Comparison of ENCODE assay signal across 9 cellular contexts in genomic region chr9:12784461-12785250, GRCh38. TPM values are rescaled to one million over a fixed set of nuclear protein-coding genes. Genes with fewer than 3 reads are reported as not detected.
DNase-seq lines count a peak whose midpoint lies in the region; ATAC-seq and TF ChIP-seq lines count a peak whose summit lies in the region.
"Had no signal": no experiment of that assay in that cellular context is flagged by ENCODE, and none has a peak within 500 bp of the region (broad histone marks: within the 10 kb centered on the region; RNA-seq: fewer than 3 reads in every experiment).

No MANE protein-coding gene starts in this region.

- no peaks in the 10 kb centered on the region for H3K36me3 ChIP-seq in esophagus (ENCODE audit: control insufficient read depth in 2 of 2, insufficient read depth in 2 of 2, low read length in 1 of 2)
- H3K36me3 ChIP-seq in sigmoid colon = no peaks in the 10 kb centered on the region

- TF ChIP-seq CTCF in NB4 (IDR thresholded peaks at IDR 0.05; ENCODE audit: low read depth, low read length) (no peak), sigmoid colon (IDR thresholded peaks at IDR 0.05) (no peak)

- peak in 2 of 4 donors; percentile 56 to 60 for TF ChIP-seq EP300 in sigmoid colon (IDR thresholded peaks at IDR 0.05)

- WGBS in esophagus, 2 donors = 46 to 57% methylated on average over 6 of the region's 6 CpGs
- WGBS in sigmoid colon, 2 donors = 45 to 69% methylated on average over 6 of the region's 6 CpGs

- H3K4me3 ChIP-seq in NB4 (ENCODE audit: low read depth, low read length) (no peak overlapping the region), esophagus (ENCODE audit: low read depth in 1 of 2, low read length in 2 of 2) (no peak overlapping the region), sigmoid colon (peak overlapping the region in 1 of 4 donors; percentile 2)
- H3K4me3 ChIP-seq: SK-N-MC had no signal

- H3K27me3 ChIP-seq in esophagus (ENCODE audit: control insufficient read depth in 1 of 2, insufficient read depth in 2 of 2, low read length in 2 of 2) (no peaks in the 10 kb centered on the region), sigmoid colon (no peaks in the 10 kb centered on the region)

- DNase-seq in NB4 (ENCODE audit: low read depth) (peak; percentile 28), sigmoid colon (peak; percentile 75), DMS79 (lab: John Stamatoyannopoulos, UW) (no peak), NCI-H82 treated with DMSO at 0.1 percent for 48 hours (lab: John Stamatoyannopoulos, UW; ENCODE audit: unreplicated experiment) (no peak)
- DNase-seq in activated effector memory CD4-positive, alpha-beta T cell treated with Interleukin-2 at 50 U/mL for 16 hours = no peak

- H3K9me3 ChIP-seq in esophagus (ENCODE audit: control insufficient read depth in 2 of 2, insufficient read depth in 1 of 2, low read depth in 1 of 2, low read length in 1 of 2) (no peaks in the 10 kb centered on the region), sigmoid colon (no peaks in the 10 kb centered on the region)

- intact Hi-C loops in sigmoid colon (cut with DNase I) = no loop called here

- H3K4me1 ChIP-seq in esophagus (ENCODE audit: control insufficient read depth in 2 of 2, insufficient read depth in 2 of 2, low read length in 1 of 2) (peaks cover 2 to 4% of the 10 kb centered on the region in 2 donors), sigmoid colon (peaks cover 0 to 82% (median 59%) of the 10 kb centered on the region in 4 donors)

- peak overlapping the region; percentile 57 to 77 for H3K27ac ChIP-seq in esophagus (ENCODE audit: low read depth in 2 of 2, low read length in 1 of 2)
- H3K27ac ChIP-seq in sigmoid colon = peak overlapping the region; percentile 70 to 95 (median 88)
- H3K27ac ChIP-seq: SK-N-MC had no signal

- ATAC-seq in GM21576 (IDR thresholded peaks at IDR 0.05; ENCODE audit: unreplicated experiment) = peak; percentile 79
- no peak for ATAC-seq in GM21723 (IDR thresholded peaks at IDR 0.05; ENCODE audit: unreplicated experiment)

- TF ChIP-seq POLR2A in NB4 (IDR thresholded peaks at IDR 0.05; ENCODE audit: extremely low read depth, insufficient read length) (no peak), sigmoid colon (IDR thresholded peaks at IDR 0.05) (no peak)

RNA-seq across cellular contexts. Expression of gene LURAP1L, which starts 9.8 kb away (rescaled TPM):
- polyA plus RNA-seq in esophagus (1 to 10 TPM; 1.9 to 3.1 TPM), sigmoid colon (10 to 100 TPM; 16.2 to 38.4 (median 20.3) TPM)
- total RNA-seq in sigmoid colon = 10 to 100 TPM; 17.8 to 29.3 (median 24.5) TPM

Comparison
In these comparisons a context has a peak if more than half of its experiments do, and no peak if none do; other contexts are left out.
1. DNase-seq: peak in NB4 (single experiment) and sigmoid colon (single experiment); none in DMS79 (single experiment), activated effector memory CD4-positive, alpha-beta T cell treated with Interleukin-2 at 50 U/mL for 16 hours (single experiment) and NCI-H82 treated with DMSO at 0.1 percent for 48 hours (single experiment).
2. RNA of gene LURAP1L, which starts 9.8 kb away (polyA plus RNA-seq): 16.2 to 38.4 TPM in sigmoid colon; 1.9 to 3.1 TPM in esophagus; every median in the first group is over 4 times any median in the second.